Comparison of ENCODE assay signal across 1 cellular context in the genomic region with DNA sequence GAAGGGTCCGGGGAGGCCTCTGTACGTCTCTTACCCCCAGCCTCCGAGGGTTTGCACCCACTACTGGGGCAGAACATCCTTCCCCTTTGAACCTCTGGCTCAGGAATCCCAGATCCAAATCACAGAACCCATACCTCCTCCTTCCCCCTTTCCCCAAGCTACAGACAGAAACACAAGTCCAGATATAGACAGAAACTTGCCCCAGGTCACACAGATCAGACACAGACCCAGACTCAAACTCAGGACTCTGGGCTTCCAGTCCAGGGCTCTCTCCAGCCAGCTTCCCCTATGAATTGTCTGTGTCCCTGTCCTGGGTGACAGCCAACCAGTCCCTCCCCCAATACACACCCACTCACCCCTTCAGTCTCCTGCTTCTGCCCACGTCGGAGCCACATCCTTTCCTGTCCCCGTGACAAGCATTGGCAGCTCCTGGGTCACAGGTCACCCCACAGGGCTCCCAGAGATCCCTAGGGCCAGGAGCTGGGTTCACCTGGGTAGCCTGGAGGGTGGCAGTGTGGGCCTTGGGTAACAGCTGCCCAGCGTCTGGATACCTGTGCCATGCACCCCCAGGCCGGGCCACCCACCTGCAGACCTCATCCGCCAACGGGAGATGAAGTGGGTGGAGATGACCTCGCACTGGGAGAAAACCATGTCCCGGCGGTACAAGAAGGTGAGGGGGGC.
A peak's percentile ranks its signal among the peaks of the same experiment; 100 is the strongest.
TF ChIP-seq lines count a peak whose summit lies in the region.

No MANE protein-coding gene starts in this region.

TF ChIP-seq in K562, 482 proteins besides CTCF, POLR2A, EP300 and RAD21:
- TF ChIP-seq MAFK (IDR thresholded peaks at IDR 0.05; ENCODE audit: low read length): no peak
- peak; percentile 33; the same call in 1 of the 2 replicates for TF ChIP-seq NFIC (IDR thresholded peaks at IDR 0.05)
- TF ChIP-seq, protein P1, sequence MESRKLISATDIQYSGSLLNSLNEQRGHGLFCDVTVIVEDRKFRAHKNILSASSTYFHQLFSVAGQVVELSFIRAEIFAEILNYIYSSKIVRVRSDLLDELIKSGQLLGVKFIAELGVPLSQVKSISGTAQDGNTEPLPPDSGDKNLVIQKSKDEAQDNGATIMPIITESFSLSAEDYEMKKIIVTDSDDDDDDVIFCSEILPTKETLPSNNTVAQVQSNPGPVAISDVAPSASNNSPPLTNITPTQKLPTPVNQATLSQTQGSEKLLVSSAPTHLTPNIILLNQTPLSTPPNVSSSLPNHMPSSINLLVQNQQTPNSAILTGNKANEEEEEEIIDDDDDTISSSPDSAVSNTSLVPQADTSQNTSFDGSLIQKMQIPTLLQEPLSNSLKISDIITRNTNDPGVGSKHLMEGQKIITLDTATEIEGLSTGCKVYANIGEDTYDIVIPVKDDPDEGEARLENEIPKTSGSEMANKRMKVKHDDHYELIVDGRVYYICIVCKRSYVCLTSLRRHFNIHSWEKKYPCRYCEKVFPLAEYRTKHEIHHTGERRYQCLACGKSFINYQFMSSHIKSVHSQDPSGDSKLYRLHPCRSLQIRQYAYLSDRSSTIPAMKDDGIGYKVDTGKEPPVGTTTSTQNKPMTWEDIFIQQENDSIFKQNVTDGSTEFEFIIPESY (CRISPR knock-in tag; IDR thresholded peaks at IDR 0.05): peak; percentile 30; the same call in 1 of the 2 replicates
- TF ChIP-seq GTF2A2 (tag; IDR thresholded peaks at IDR 0.05): no peak
- no peak for TF ChIP-seq HNRNPUL1 (IDR thresholded peaks at IDR 0.05; ENCODE audit: low read length)
- TF ChIP-seq EGR1 (conservative IDR thresholded peaks at IDR 0.05): peak; percentile 88
